7 cellular contexts compared by ENCODE assay signal in genomic region chr2:196233808-196234501, GRCh38.
DNase-seq lines count a peak whose midpoint lies in the region; ATAC-seq lines count a peak whose summit lies in the region.

No MANE protein-coding gene starts in this region.

- H3K4me3 Mint-ChIP-seq in T-helper 1 cell treated with Interleukin-12 subunit alpha and Interleukin-12 subunit beta and Interleukin-4 antibody, amounts not matched to agents 30 μg/mL and 1 μg/mL, for 36 hours, result no peak overlapping the region
- peak overlapping the region; percentile 18 to 58 (median 30) for H3K4me3 Mint-ChIP-seq in immature natural killer cell

- peak; percentile 68 for ATAC-seq in GM19328 (IDR thresholded peaks at IDR 0.05; ENCODE audit: unreplicated experiment)
- peak; percentile 64 for ATAC-seq in HG03045 (IDR thresholded peaks at IDR 0.05; ENCODE audit: unreplicated experiment)

- peaks cover 9% of the 10 kb centered on the region for H3K36me3 Mint-ChIP-seq in T-helper 1 cell treated with Interleukin-12 subunit alpha and Interleukin-12 subunit beta and Interleukin-4 antibody, amounts not matched to agents 30 μg/mL and 1 μg/mL, for 36 hours (ENCODE audit: low read depth)
- H3K36me3 Mint-ChIP-seq in immature natural killer cell, result peaks cover 0 to 5% (median 0%) of the 10 kb centered on the region in 3 donors

- peak overlapping the region; percentile 86 for H3K27ac Mint-ChIP-seq in T-helper 1 cell treated with Interleukin-12 subunit alpha and Interleukin-12 subunit beta and Interleukin-4 antibody, amounts not matched to agents 30 μg/mL and 1 μg/mL, for 36 hours
- H3K27ac Mint-ChIP-seq in immature natural killer cell, result peak overlapping the region; percentile 78 to 92 (median 89)

- H3K4me1 Mint-ChIP-seq in T-helper 1 cell treated with Interleukin-12 subunit alpha and Interleukin-12 subunit beta and Interleukin-4 antibody, amounts not matched to agents 30 μg/mL and 1 μg/mL, for 36 hours (ENCODE audit: low read depth), result peaks cover 75% of the 10 kb centered on the region
- peaks cover 66 to 77% of the 10 kb centered on the region in 2 donors for H3K4me1 Mint-ChIP-seq in immature natural killer cell

- DNase-seq in immature natural killer cell (no peak), DMS 273 treated with DMSO at 0.1 percent for 48 hours (lab: John Stamatoyannopoulos, UW) (no peak), GM03348 (ENCODE audit: low spot score) (no peak), NCI-H1417 treated with DMSO at 0.1 percent for 48 hours (lab: John Stamatoyannopoulos, UW) (no peak)

- no peaks in the 10 kb centered on the region for H3K27me3 Mint-ChIP-seq in T-helper 1 cell treated with Interleukin-12 subunit alpha and Interleukin-12 subunit beta and Interleukin-4 antibody, amounts not matched to agents 30 μg/mL and 1 μg/mL, for 36 hours (ENCODE audit: low read depth)
- peaks cover 0 to 3% (median 2%) of the 10 kb centered on the region in 3 donors for H3K27me3 Mint-ChIP-seq in immature natural killer cell (ENCODE audit: low read depth in 3 of 3)

- peaks cover 3% of the 10 kb centered on the region for H3K9me3 Mint-ChIP-seq in T-helper 1 cell treated with Interleukin-12 subunit alpha and Interleukin-12 subunit beta and Interleukin-4 antibody, amounts not matched to agents 30 μg/mL and 1 μg/mL, for 36 hours
- no peaks in the 10 kb centered on the region for H3K9me3 Mint-ChIP-seq in immature natural killer cell
